ENCODE assay signal across 1 cellular context in genomic region chr19:34556500-34556899, GRCh38.
TF ChIP-seq lines count a peak whose summit lies in the region.

No MANE protein-coding gene starts in this region.

TF ChIP-seq in IMR-90, 13 proteins besides CTCF, POLR2A, EP300 and RAD21 (continued from another document):
- TF ChIP-seq ELK1 (IDR thresholded peaks at IDR 0.05; ENCODE audit: borderline replicate concordance, low read depth, low read length) (no peak), RCOR1 (IDR thresholded peaks at IDR 0.05; ENCODE audit: insufficient replicate concordance, low read length) (no peak), FOS (IDR thresholded peaks at IDR 0.05; ENCODE audit: low read depth, low read length) (no peak), SMC3 (IDR thresholded peaks at IDR 0.05; ENCODE audit: low read depth, low read length) (no peak)
- TF ChIP-seq, protein P1, sequence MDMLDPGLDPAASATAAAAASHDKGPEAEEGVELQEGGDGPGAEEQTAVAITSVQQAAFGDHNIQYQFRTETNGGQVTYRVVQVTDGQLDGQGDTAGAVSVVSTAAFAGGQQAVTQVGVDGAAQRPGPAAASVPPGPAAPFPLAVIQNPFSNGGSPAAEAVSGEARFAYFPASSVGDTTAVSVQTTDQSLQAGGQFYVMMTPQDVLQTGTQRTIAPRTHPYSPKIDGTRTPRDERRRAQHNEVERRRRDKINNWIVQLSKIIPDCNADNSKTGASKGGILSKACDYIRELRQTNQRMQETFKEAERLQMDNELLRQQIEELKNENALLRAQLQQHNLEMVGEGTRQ (IDR thresholded peaks at IDR 0.05; ENCODE audit: low read depth, low read length), result no peak
TF ChIP-seq in IMR-90: peak in this region for 0.
